30 cellular contexts compared by ENCODE assay signal in genomic region chrX:38262715-38263620, GRCh38. TPM values are rescaled to one million over a fixed set of nuclear protein-coding genes. Genes with fewer than 3 reads are reported as not detected.
DNase-seq lines count a peak whose midpoint lies in the region; ATAC-seq, FAIRE-seq and TF ChIP-seq lines count a peak whose summit lies in the region.
"Had no signal": no experiment of that assay in that cellular context is flagged by ENCODE, and none has a peak within 500 bp of the region (broad histone marks: within the 10 kb centered on the region; RNA-seq: fewer than 3 reads in every experiment).

No MANE protein-coding gene starts in this region.

- no peak overlapping the region for H3K4me2 ChIP-seq in endothelial cell of umbilical vein (ENCODE audit: insufficient read depth, low read length)
- no peak overlapping the region for H3K4me2 ChIP-seq in mesenchymal stem cell (ENCODE audit: low read length, poor library complexity, severe bottlenecking)
- H3K4me2 ChIP-seq: A549, BLaER1 had no signal

- H3K18ac ChIP-seq in mesenchymal stem cell (ENCODE audit: low read depth in 1 of 2, low read length in 2 of 2), result no peak overlapping the region

- POLR2A ChIA-PET in BJ (lab: Charles Lee) (no interaction called here), endothelial cell of umbilical vein (lab: Charles Lee) (no interaction called here)

- H3K9me3 ChIP-seq in endothelial cell of umbilical vein (replicated peaks; ENCODE audit: control insufficient read depth, insufficient read depth, low read length), result no peaks in the 10 kb centered on the region
- no peaks in the 10 kb centered on the region for H3K9me3 ChIP-seq in mesenchymal stem cell (ENCODE audit: control insufficient read depth, low read length)
- H3K9me3 ChIP-seq: A549, BLaER1 had no signal

- no peak overlapping the region for H4K8ac ChIP-seq in mesenchymal stem cell (ENCODE audit: low read length)

- dilution Hi-C loops in endothelial cell of umbilical vein (cut with MboI; ENCODE audit: extremely low pct_ligation_motif_present, low sequenced_read_pairs), result no loop called here

- H3K27ac ChIP-seq in endothelial cell of umbilical vein (ENCODE audit: insufficient read depth, low read depth, low read length), result no peak overlapping the region
- no peak overlapping the region for H3K27ac ChIP-seq in mesenchymal stem cell (ENCODE audit: low read length, poor library complexity, severe bottlenecking)
- H3K27ac ChIP-seq: A549, BLaER1, epithelial cell of prostate had no signal

- H3K79me2 ChIP-seq in endothelial cell of umbilical vein (ENCODE audit: control insufficient read depth, insufficient read depth, low read length), result no peaks in the 10 kb centered on the region

- no peaks in the 10 kb centered on the region for H4K20me1 ChIP-seq in endothelial cell of umbilical vein (replicated peaks; ENCODE audit: control insufficient read depth, extremely low read depth, insufficient read depth, low read length)
- H4K20me1 ChIP-seq: BLaER1 had no signal

- no peak for TF ChIP-seq POLR2A in endothelial cell of umbilical vein (IDR thresholded peaks at IDR 0.05; ENCODE audit: low read depth, low read length)

- CTCF ChIA-PET in BJ (lab: Yijun Ruan, JAX) (interaction anchor here (1.0 to 1.8 kb wide), 3 partner anchors 16 to 38 kb away, joined by 4 to 5 read pairs (median 4); no protein-coding TSS in a partner anchor), endothelial cell of umbilical vein (lab: Charles Lee) (interaction anchor here (0.5 to 2.9 kb wide), 9 partner anchors 12 to 914 kb away, joined by 3 to 7 read pairs (median 3); partner anchors contain the start of gene RPGR)

- no peak overlapping the region for H2BK5ac ChIP-seq in mesenchymal stem cell (ENCODE audit: low read depth, low read length, poor library complexity, severe bottlenecking)

- H3K36me3 ChIP-seq in BJ (ENCODE audit: control insufficient read depth, insufficient read depth, low read length) (no peaks in the 10 kb centered on the region), endothelial cell of umbilical vein (ENCODE audit: control insufficient read depth in 2 of 2, extremely low read depth in 1 of 2, insufficient read depth in 2 of 2, low read length in 2 of 2) (no peaks in the 10 kb centered on the region), mesenchymal stem cell (ENCODE audit: control insufficient read depth in 1 of 2, insufficient read depth in 2 of 2, low read depth in 1 of 2, low read length in 2 of 2) (no peaks in the 10 kb centered on the region)
- H3K36me3 ChIP-seq: BLaER1 had no signal

- no peak overlapping the region for H3K9ac ChIP-seq in endothelial cell of umbilical vein (replicated peaks; ENCODE audit: extremely low read depth, insufficient read depth, low read length)
- no peak overlapping the region for H3K9ac ChIP-seq in mesenchymal stem cell (ENCODE audit: low read length)
- H3K9ac ChIP-seq: BLaER1 had no signal

- H3K23ac ChIP-seq in mesenchymal stem cell (ENCODE audit: low read length in 2 of 2), result no peak overlapping the region

- H3K27me3 ChIP-seq in BJ (ENCODE audit: control insufficient read depth, insufficient read depth, low read length) (no peaks in the 10 kb centered on the region), endothelial cell of umbilical vein (ENCODE audit: control insufficient read depth in 2 of 2, insufficient read depth in 2 of 2, low read length in 2 of 2) (no peaks in the 10 kb centered on the region), mesenchymal stem cell (ENCODE audit: control insufficient read depth in 1 of 2, insufficient read depth in 1 of 2, low read length in 2 of 2) (peaks cover 0 to 2% of the 10 kb centered on the region in 2 experiments)
- H3K27me3 ChIP-seq: BLaER1 had no signal

- no peak for TF ChIP-seq CTCF in BJ (IDR thresholded peaks at IDR 0.05; ENCODE audit: insufficient read depth, low read depth, low read length)
- TF ChIP-seq CTCF in endothelial cell of umbilical vein (IDR thresholded peaks at IDR 0.05; ENCODE audit: extremely low read depth in 1 of 2, insufficient read depth in 1 of 2, low read depth in 1 of 2, low read length in 2 of 2), result no peak
- TF ChIP-seq CTCF in GM20000 (IDR thresholded peaks at IDR 0.05; ENCODE audit: extremely low read depth, missing control alignments), result no peak

- no peak overlapping the region for H2BK120ac ChIP-seq in mesenchymal stem cell (ENCODE audit: low read depth, low read length)

- no peaks in the 10 kb centered on the region for H3K79me1 ChIP-seq in mesenchymal stem cell (replicated peaks; ENCODE audit: low read length, poor library complexity, severe bottlenecking)

- H4K91ac ChIP-seq in mesenchymal stem cell (ENCODE audit: low read length), result no peak overlapping the region

- no peak overlapping the region for H2AK5ac ChIP-seq in mesenchymal stem cell (ENCODE audit: low read length, severe bottlenecking)

- DNase-seq in BJ (ENCODE audit: low read depth) (peak; percentile 20), endothelial cell of umbilical vein (ENCODE audit: low read depth, low spot score) (peak; percentile 29), mesenchymal stem cell (peak; percentile 56), Kasumi-1 (lab: John Stamatoyannopoulos, UW) (no peak), GM20000 (ENCODE audit: low spot score) (no peak), hippocampal formation (lab: John Stamatoyannopoulos, UW) (no peak)
- DNase-seq: activated CD4-positive, alpha-beta memory T cell treated with anti-CD3 and anti-CD28 coated beads, Interleukin-2, amount 10 ng/mL, durations not matched to agents 7 days and 5 days; activated CD4-positive, alpha-beta T cell treated with anti-CD3 and anti-CD28 coated beads for 1 hour; activated naive CD8-positive, alpha-beta T cell treated with anti-CD3 and anti-CD28 coated beads for 36 hours; activated T-cell treated with anti-CD3 and anti-CD28 coated beads for 4 hours; COR-L47; DMS79; effector CD4-positive, alpha-beta T cell; GF-D8; islet precursor cell; KBM-7; midbrain; MM.1S; naive thymus-derived CD4-positive, alpha-beta T cell; NCI-H1417; NCI-H2081; NCI-H446; occipital lobe; stimulated activated CD4-positive, alpha-beta T cell treated with anti-CD3 and anti-CD28 coated beads, Interleukin-2, amount 100 ng/mL, for 24 hours had no signal

- H3K4ac ChIP-seq in mesenchymal stem cell (ENCODE audit: low read depth in 1 of 2, low read length in 2 of 2), result no peak overlapping the region

- no peaks in the 10 kb centered on the region for H3K9me1 ChIP-seq in endothelial cell of umbilical vein (replicated peaks; ENCODE audit: control insufficient read depth, extremely low read depth, insufficient read depth, low read length)

- no peak overlapping the region for H2AFZ ChIP-seq in endothelial cell of umbilical vein (ENCODE audit: low read depth, low read length)
- no peak overlapping the region for H2AFZ ChIP-seq in mesenchymal stem cell (ENCODE audit: low read depth, low read length)

- intact Hi-C loops in endothelial cell of umbilical vein (cut with micrococcal nuclease), result loop anchor here (5.0 kb wide), 2 partner anchors 41 to 389 kb away; partner anchors contain the start of gene SRPX

- BruUV-seq in endothelial cell of umbilical vein (replicated peaks; lab: Mats Ljungman, UMichigan), result no TSS peak

- no peak overlapping the region for H2BK15ac ChIP-seq in mesenchymal stem cell (ENCODE audit: low read depth, poor library complexity, severe bottlenecking)

- no peak overlapping the region for H3K14ac ChIP-seq in mesenchymal stem cell (ENCODE audit: low read length in 2 of 2)

- WGBS in mesenchymal stem cell, result 43% methylated on average over 1 of the region's 9 CpGs

- H3K4me1 ChIP-seq in endothelial cell of umbilical vein (ENCODE audit: control insufficient read depth, extremely low read depth, insufficient read depth, low read length) (no peaks in the 10 kb centered on the region), mesenchymal stem cell (ENCODE audit: control insufficient read depth, insufficient read depth, low read depth, low read length) (no peaks in the 10 kb centered on the region)
- H3K4me1 ChIP-seq: A549, BLaER1 had no signal

- FAIRE-seq in endothelial cell of umbilical vein (lab: Jason Lieb, UNC), result no peak
- FAIRE-seq: A549, GM18507 had no signal

- ATAC-seq in SK-N-SH treated with all-trans-retinoic acid at 6 μM for 48 hours, result peak; percentile 73
- ATAC-seq in GM18517 (IDR thresholded peaks at IDR 0.05; ENCODE audit: unreplicated experiment), result no peak
- ATAC-seq: A549; naive thymus-derived CD4-positive, alpha-beta T cell had no signal

- H3K4me3 ChIP-seq in BJ (ENCODE audit: low read depth, low read length), result no peak overlapping the region
- no peak overlapping the region for H3K4me3 ChIP-seq in endothelial cell of umbilical vein (replicated peaks in 1 of 3; ENCODE audit: insufficient read depth in 1 of 3, low read depth in 1 of 3, low read length in 3 of 3)
- H3K4me3 ChIP-seq in mesenchymal stem cell (ENCODE audit: insufficient read depth in 1 of 2, low read depth in 1 of 2, low read length in 2 of 2), result no peak overlapping the region
- H3K4me3 ChIP-seq: A549, BLaER1 had no signal

- H2BK12ac ChIP-seq in mesenchymal stem cell (ENCODE audit: low read length in 2 of 2), result no peak overlapping the region

TF ChIP-seq in SK-N-SH treated with all-trans-retinoic acid at 6 μM for 48 hours, 23 proteins besides CTCF, POLR2A, EP300 and RAD21 (continues in another document):
- TF ChIP-seq ZFP3 (CRISPR knock-in tag; IDR thresholded peaks at IDR 0.05) (no peak), SNAI2 (CRISPR knock-in tag; IDR thresholded peaks at IDR 0.05) (no peak), ZC3H10 (CRISPR knock-in tag; IDR thresholded peaks at IDR 0.05) (no peak), ESRRG (CRISPR knock-in tag; IDR thresholded peaks at IDR 0.05) (no peak), ZNF70 (CRISPR knock-in tag; IDR thresholded peaks at IDR 0.05) (no peak), ZNF565 (CRISPR knock-in tag; conservative IDR thresholded peaks at IDR 0.05; ENCODE audit: low read depth) (no peak)

TF ChIP-seq in endothelial cell of umbilical vein, 7 proteins besides CTCF, POLR2A, EP300 and RAD21 (continues in another document):
- TF ChIP-seq FOS (IDR thresholded peaks at IDR 0.05; ENCODE audit: borderline replicate concordance, insufficient read depth, low read length), result no peak
- no peak for TF ChIP-seq JUN (IDR thresholded peaks at IDR 0.05; ENCODE audit: borderline replicate concordance, insufficient read depth, insufficient read length, low read depth)
- TF ChIP-seq MYC (IDR thresholded peaks at IDR 0.05; ENCODE audit: low read depth, low read length), result no peak
- no peak for TF ChIP-seq GATA2 (IDR thresholded peaks at IDR 0.05; ENCODE audit: insufficient read depth, insufficient read length, low read depth, low read length)

RNA-seq across cellular contexts. Expression of gene SRPX, which starts 42.3 kb away (rescaled TPM):
- polyA plus RNA-seq in BJ (2011; rRNA removed), result 44.9 and 48.2 TPM in 2 replicates
- 23.6 and 25.9 TPM in 2 replicates for polyA minus RNA-seq in BJ (2011; rRNA and poly(A)+ RNA removed)
- total RNA-seq in endothelial cell of umbilical vein, result 104 and 126 TPM in 2 replicates
- polyA plus RNA-seq in endothelial cell of umbilical vein, result 107 and 140 TPM in 2 replicates
- 189 and 199 TPM in 2 replicates for polyA plus RNA-seq in endothelial cell of umbilical vein (2011; cell fraction: cytosol; rRNA removed)
- 101 and 106 TPM in 2 replicates for polyA plus RNA-seq in endothelial cell of umbilical vein (2011; cell fraction: nucleus; rRNA removed)
- polyA plus RNA-seq in endothelial cell of umbilical vein (2012), result 200 and 217 TPM in 2 replicates
- polyA minus RNA-seq in endothelial cell of umbilical vein, result 91.3 and 99.8 TPM in 2 replicates
- polyA minus RNA-seq in endothelial cell of umbilical vein (2011; cell fraction: cytosol; rRNA and poly(A)+ RNA removed), result not detected
- 17.0 and 25.1 TPM in 2 replicates for polyA minus RNA-seq in endothelial cell of umbilical vein (2011; cell fraction: nucleus; rRNA and poly(A)+ RNA removed)
- polyA plus RNA-seq in mesenchymal stem cell (2013, experiment 1 of 2), result 115 TPM
- 119 TPM for polyA plus RNA-seq in mesenchymal stem cell (2013, experiment 2 of 2)
- total RNA-seq: activated naive CD8-positive, alpha-beta T cell treated with anti-CD3 and anti-CD28 coated beads for 36 hours; naive thymus-derived CD4-positive, alpha-beta T cell had no signal
- polyA plus RNA-seq: naive thymus-derived CD4-positive, alpha-beta T cell had no signal

Comparison
In these comparisons a context has a peak if more than half of its experiments do, and no peak if none do; other contexts are left out.
1. DNase-seq: peak in BJ (single experiment), endothelial cell of umbilical vein (single experiment) and mesenchymal stem cell (single experiment); none in Kasumi-1 (0 of 2), GM20000 (single experiment) and hippocampal formation (0 of 2).